ENCODE assay signal across 11 cellular contexts in genomic region chr20:47456952-47457724, GRCh38. TPM values are rescaled to one million over a fixed set of nuclear protein-coding genes. Genes with fewer than 3 reads are reported as not detected.
A peak's percentile ranks its signal among the peaks of the same experiment; 100 is the strongest.
DNase-seq lines count a peak whose midpoint lies in the region; ATAC-seq and TF ChIP-seq lines count a peak whose summit lies in the region.
"Had no signal": no experiment of that assay in that cellular context is flagged by ENCODE, and none has a peak within 500 bp of the region (broad histone marks: within the 10 kb centered on the region; RNA-seq: fewer than 3 reads in every experiment).

No MANE protein-coding gene starts in this region.

- in situ Hi-C loops in astrocyte of the spinal cord (cut with HindIII; ENCODE audit: low sequenced_read_pairs), result no loop called here

- peaks cover 35% of the 10 kb centered on the region for H3K4me1 Mint-ChIP-seq in activated CD8-positive, alpha-beta memory T cell treated with anti-CD3 and anti-CD28 coated beads, Interleukin-2, amount 10 ng/mL, durations not matched to agents 7 days and 5 days

- no peak overlapping the region for H3K4me3 Mint-ChIP-seq in activated CD8-positive, alpha-beta memory T cell treated with anti-CD3 and anti-CD28 coated beads, Interleukin-2, amount 10 ng/mL, durations not matched to agents 7 days and 5 days
- H3K4me3 Mint-ChIP-seq: activated CD4-positive, alpha-beta T cell treated with anti-CD3 and anti-CD28 coated beads, Interleukin-2, amount 10 ng/mL, durations not matched to agents 7 days and 5 days had no signal

- CTCF ChIA-PET in activated CD8-positive, alpha-beta memory T cell treated with anti-CD3 and anti-CD28 coated beads, Interleukin-2, amount 10 ng/mL, durations not matched to agents 7 days and 5 days (lab: Charles Lee), result interaction anchor here (0.9 to 2.0 kb wide), 5 partner anchors 17 to 164 kb away, joined by 3 to 7 read pairs (median 4); no protein-coding TSS in a partner anchor

- no peak overlapping the region for H3K4me3 ChIP-seq in astrocyte of the spinal cord (ENCODE audit: low read depth, low read length)
- H3K4me3 ChIP-seq: Peyer's patch had no signal

- H3K9me3 Mint-ChIP-seq in activated CD8-positive, alpha-beta memory T cell treated with anti-CD3 and anti-CD28 coated beads, Interleukin-2, amount 10 ng/mL, durations not matched to agents 7 days and 5 days (ENCODE audit: low read depth), result peaks cover 4% of the 10 kb centered on the region

- no peak for DNase-seq in activated CD8-positive, alpha-beta memory T cell treated with anti-CD3 and anti-CD28 coated beads, Interleukin-2, amount 10 ng/mL, durations not matched to agents 7 days and 5 days
- DNase-seq in activated CD8-positive, alpha-beta memory T cell treated with anti-CD3 and anti-CD28 coated beads, Interleukin-2, amount 50 U/mL, for 4 hours, result no peak
- DNase-seq in NCI-H226, result peak; percentile 76
- DNase-seq in astrocyte of the spinal cord (ENCODE audit: low read depth, low spot score), result peak; percentile 69
- DNase-seq in posterior vena cava (ENCODE audit: low spot score), result peak; percentile 46
- DNase-seq in hypothalamus (lab: John Stamatoyannopoulos, UW), result no peak
- no peak for DNase-seq in superior temporal gyrus (ENCODE audit: extremely low spot score)
- no peak for DNase-seq in NCI-H2171 (lab: John Stamatoyannopoulos, UW)
- DNase-seq: activated CD4-positive, alpha-beta T cell treated with anti-CD3 and anti-CD28 coated beads, Interleukin-2, amount 10 ng/mL, durations not matched to agents 7 days and 5 days; NCI-H1417; Peyer's patch had no signal

- H3K27me3 Mint-ChIP-seq in activated CD8-positive, alpha-beta memory T cell treated with anti-CD3 and anti-CD28 coated beads, Interleukin-2, amount 10 ng/mL, durations not matched to agents 7 days and 5 days, result no peaks in the 10 kb centered on the region
- H3K27me3 Mint-ChIP-seq: activated CD4-positive, alpha-beta T cell treated with anti-CD3 and anti-CD28 coated beads, Interleukin-2, amount 10 ng/mL, durations not matched to agents 7 days and 5 days had no signal

- H3K36me3 Mint-ChIP-seq in activated CD8-positive, alpha-beta memory T cell treated with anti-CD3 and anti-CD28 coated beads, Interleukin-2, amount 10 ng/mL, durations not matched to agents 7 days and 5 days, result peaks cover 7% of the 10 kb centered on the region

- H3K27ac Mint-ChIP-seq in activated CD8-positive, alpha-beta memory T cell treated with anti-CD3 and anti-CD28 coated beads, Interleukin-2, amount 10 ng/mL, durations not matched to agents 7 days and 5 days, result peak overlapping the region; percentile 47
- H3K27ac Mint-ChIP-seq: activated CD4-positive, alpha-beta T cell treated with anti-CD3 and anti-CD28 coated beads, Interleukin-2, amount 10 ng/mL, durations not matched to agents 7 days and 5 days had no signal

- intact Hi-C loops in posterior vena cava (cut with DNase I), result no loop called here

- TF ChIP-seq CTCF in astrocyte of the spinal cord (IDR thresholded peaks at IDR 0.05; ENCODE audit: low read depth, low read length), result no peak

- peak; percentile 64 for ATAC-seq in activated CD8-positive, alpha-beta memory T cell treated with anti-CD3 and anti-CD28 coated beads, Interleukin-2, amount 10 ng/mL, durations not matched to agents 7 days and 5 days

RNA-seq across cellular contexts. Expression of gene NCOA3, which starts 44.5 kb away (rescaled TPM):
- total RNA-seq in activated CD8-positive, alpha-beta memory T cell treated with anti-CD3 and anti-CD28 coated beads, Interleukin-2, amount 10 ng/mL, durations not matched to agents 7 days and 5 days, result 10 to 100 TPM; 74.9 to 75.8 TPM
- total RNA-seq in posterior vena cava, result 10 to 100 TPM; 39.0 to 46.6 TPM

Comparison
In these comparisons a context has a peak if more than half of its experiments do, and no peak if none do; other contexts are left out.
1. DNase-seq: peak in NCI-H226 (single experiment), astrocyte of the spinal cord (single experiment) and posterior vena cava (single experiment); none in activated CD8-positive, alpha-beta memory T cell treated with anti-CD3 and anti-CD28 coated beads, Interleukin-2, amount 10 ng/mL, durations not matched to agents 7 days and 5 days (single experiment), activated CD8-positive, alpha-beta memory T cell treated with anti-CD3 and anti-CD28 coated beads, Interleukin-2, amount 50 U/mL, for 4 hours (single experiment), hypothalamus (0 of 51), superior temporal gyrus (single experiment) and NCI-H2171 (single experiment).